1 cellular context compared by ENCODE assay signal in the genomic region with DNA sequence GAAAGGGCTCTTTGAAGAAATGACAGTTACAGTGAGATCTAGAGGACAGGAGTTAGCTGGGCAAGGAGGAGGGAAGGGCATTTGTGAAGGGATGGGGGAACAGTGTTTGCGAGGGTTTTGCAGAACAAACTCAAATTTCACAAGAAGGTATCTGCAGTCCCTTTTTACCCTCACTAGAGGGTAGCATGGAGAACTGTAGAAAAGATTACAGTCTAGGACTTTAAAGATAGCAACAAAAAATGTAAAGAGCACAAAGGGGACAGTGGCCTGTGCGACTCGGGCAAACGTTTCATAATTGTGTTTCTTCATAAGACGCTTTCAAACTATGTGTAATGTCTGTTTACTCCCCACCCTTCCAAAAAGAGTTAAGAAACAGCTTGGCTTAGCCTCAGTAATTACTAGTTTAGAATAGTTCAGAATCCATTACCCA.
TF ChIP-seq lines count a peak whose summit lies in the region.

No MANE protein-coding gene starts in this region.

TF ChIP-seq in GM23338, 12 proteins besides CTCF, POLR2A, EP300 and RAD21 (continued from another document):
- TF ChIP-seq, protein P1, sequence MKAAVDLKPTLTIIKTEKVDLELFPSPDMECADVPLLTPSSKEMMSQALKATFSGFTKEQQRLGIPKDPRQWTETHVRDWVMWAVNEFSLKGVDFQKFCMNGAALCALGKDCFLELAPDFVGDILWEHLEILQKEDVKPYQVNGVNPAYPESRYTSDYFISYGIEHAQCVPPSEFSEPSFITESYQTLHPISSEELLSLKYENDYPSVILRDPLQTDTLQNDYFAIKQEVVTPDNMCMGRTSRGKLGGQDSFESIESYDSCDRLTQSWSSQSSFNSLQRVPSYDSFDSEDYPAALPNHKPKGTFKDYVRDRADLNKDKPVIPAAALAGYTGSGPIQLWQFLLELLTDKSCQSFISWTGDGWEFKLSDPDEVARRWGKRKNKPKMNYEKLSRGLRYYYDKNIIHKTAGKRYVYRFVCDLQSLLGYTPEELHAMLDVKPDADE (IDR thresholded peaks at IDR 0.05), result no peak
- TF ChIP-seq CREB1 (CRISPR knock-in tag; IDR thresholded peaks at IDR 0.05; ENCODE audit: low read depth), result no peak
